In the genomic region with DNA sequence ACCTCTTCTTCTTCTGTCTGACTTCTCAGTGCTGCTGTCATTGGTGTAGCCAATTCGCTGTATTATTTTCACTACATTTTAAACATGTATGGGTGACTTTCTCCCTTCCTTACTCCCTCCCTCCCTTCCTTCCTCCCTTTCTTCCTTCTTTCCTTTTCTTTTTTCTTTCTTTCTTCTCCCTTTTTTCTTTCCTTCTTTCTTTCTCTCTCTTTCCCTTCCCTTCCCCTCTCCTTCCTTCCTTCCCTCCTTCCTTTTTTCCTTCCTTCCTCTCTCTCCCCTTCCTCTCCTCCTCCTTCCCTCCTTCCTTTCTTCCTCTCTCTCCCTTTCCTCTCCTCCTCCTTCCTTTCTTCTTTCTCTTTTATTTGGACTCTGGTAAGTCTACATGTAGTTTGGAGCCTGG, we compare ENCODE assay signal across 1 cellular context.
TF ChIP-seq lines count a peak whose summit lies in the region.

No MANE protein-coding gene starts in this region.

TF ChIP-seq in GM23338, 12 proteins besides CTCF, POLR2A, EP300 and RAD21:
- TF ChIP-seq, protein P1, sequence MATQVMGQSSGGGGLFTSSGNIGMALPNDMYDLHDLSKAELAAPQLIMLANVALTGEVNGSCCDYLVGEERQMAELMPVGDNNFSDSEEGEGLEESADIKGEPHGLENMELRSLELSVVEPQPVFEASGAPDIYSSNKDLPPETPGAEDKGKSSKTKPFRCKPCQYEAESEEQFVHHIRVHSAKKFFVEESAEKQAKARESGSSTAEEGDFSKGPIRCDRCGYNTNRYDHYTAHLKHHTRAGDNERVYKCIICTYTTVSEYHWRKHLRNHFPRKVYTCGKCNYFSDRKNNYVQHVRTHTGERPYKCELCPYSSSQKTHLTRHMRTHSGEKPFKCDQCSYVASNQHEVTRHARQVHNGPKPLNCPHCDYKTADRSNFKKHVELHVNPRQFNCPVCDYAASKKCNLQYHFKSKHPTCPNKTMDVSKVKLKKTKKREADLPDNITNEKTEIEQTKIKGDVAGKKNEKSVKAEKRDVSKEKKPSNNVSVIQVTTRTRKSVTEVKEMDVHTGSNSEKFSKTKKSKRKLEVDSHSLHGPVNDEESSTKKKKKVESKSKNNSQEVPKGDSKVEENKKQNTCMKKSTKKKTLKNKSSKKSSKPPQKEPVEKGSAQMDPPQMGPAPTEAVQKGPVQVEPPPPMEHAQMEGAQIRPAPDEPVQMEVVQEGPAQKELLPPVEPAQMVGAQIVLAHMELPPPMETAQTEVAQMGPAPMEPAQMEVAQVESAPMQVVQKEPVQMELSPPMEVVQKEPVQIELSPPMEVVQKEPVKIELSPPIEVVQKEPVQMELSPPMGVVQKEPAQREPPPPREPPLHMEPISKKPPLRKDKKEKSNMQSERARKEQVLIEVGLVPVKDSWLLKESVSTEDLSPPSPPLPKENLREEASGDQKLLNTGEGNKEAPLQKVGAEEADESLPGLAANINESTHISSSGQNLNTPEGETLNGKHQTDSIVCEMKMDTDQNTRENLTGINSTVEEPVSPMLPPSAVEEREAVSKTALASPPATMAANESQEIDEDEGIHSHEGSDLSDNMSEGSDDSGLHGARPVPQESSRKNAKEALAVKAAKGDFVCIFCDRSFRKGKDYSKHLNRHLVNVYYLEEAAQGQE (IDR thresholded peaks at IDR 0.05; ENCODE audit: unreplicated experiment) = no peak
- TF ChIP-seq, protein P2, sequence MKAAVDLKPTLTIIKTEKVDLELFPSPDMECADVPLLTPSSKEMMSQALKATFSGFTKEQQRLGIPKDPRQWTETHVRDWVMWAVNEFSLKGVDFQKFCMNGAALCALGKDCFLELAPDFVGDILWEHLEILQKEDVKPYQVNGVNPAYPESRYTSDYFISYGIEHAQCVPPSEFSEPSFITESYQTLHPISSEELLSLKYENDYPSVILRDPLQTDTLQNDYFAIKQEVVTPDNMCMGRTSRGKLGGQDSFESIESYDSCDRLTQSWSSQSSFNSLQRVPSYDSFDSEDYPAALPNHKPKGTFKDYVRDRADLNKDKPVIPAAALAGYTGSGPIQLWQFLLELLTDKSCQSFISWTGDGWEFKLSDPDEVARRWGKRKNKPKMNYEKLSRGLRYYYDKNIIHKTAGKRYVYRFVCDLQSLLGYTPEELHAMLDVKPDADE (IDR thresholded peaks at IDR 0.05) = no peak
- TF ChIP-seq ZNF114 (CRISPR knock-in tag; IDR thresholded peaks at IDR 0.05) (no peak), ZNF331 (CRISPR knock-in tag; IDR thresholded peaks at IDR 0.05; ENCODE audit: low read depth) (no peak), JUNB (IDR thresholded peaks at IDR 0.05; ENCODE audit: unreplicated experiment) (no peak), EZH2phosphoT487 (IDR thresholded peaks at IDR 0.05; ENCODE audit: unreplicated experiment) (no peak), STAT1 (IDR thresholded peaks at IDR 0.05; ENCODE audit: unreplicated experiment) (no peak)
